Comparison of ENCODE assay signal across 24 cellular contexts in genomic region chr16:67016143-67016542, GRCh38. TPM values are rescaled to one million over a fixed set of nuclear protein-coding genes. Genes with fewer than 3 reads are reported as not detected.
DNase-seq lines count a peak whose midpoint lies in the region; ATAC-seq and TF ChIP-seq lines count a peak whose summit lies in the region.
"Had no signal": no experiment of that assay in that cellular context is flagged by ENCODE, and none has a peak within 500 bp of the region (broad histone marks: within the 10 kb centered on the region; RNA-seq: fewer than 3 reads in every experiment).

No MANE protein-coding gene starts in this region.

- H3K4me3 ChIP-seq in vagina: no peak overlapping the region
- H3K4me3 ChIP-seq: lung, ovary, right lobe of liver, SJSA1 had no signal

- peak; percentile 28 for DNase-seq in activated naive CD8-positive, alpha-beta T cell treated with anti-CD3 and anti-CD28 coated beads, Interleukin-2, amount 10 ng/mL, durations not matched to agents 7 days and 5 days
- no peak for DNase-seq in activated naive CD8-positive, alpha-beta T cell treated with anti-CD3 and anti-CD28 coated beads for 36 hours
- peak; percentile 1 for DNase-seq in activated CD8-positive, alpha-beta T cell treated with anti-CD3 and anti-CD28 coated beads for 36 hours
- peak; percentile 75 for DNase-seq in mesenteric fat pad (ENCODE audit: low spot score)
- peak; percentile 55 to 72 for DNase-seq in vagina (ENCODE audit: extremely low spot score in 2 of 2)
- DNase-seq in NCI-H1694 (lab: John Stamatoyannopoulos, UW): no peak
- DNase-seq: activated CD4-positive, CD25-positive, alpha-beta regulatory T cell; activated naive CD4-positive, alpha-beta T cell treated with anti-CD3 and anti-CD28 coated beads for 36 hours; CD8-positive, alpha-beta T cell; central memory CD4-positive, alpha-beta T cell; foreskin melanocyte; H9; hypothalamus; KG1; NCI-H1048; NCI-H2081; NCI-H446; stimulated activated naive B cell treated with anti-CD40 and anti-IgM and Interleukin-4, amounts not matched to agents 10 μg/mL and 1 μg/mL and 100 μg/mL, for 72 hours had no signal

- no peak overlapping the region for H3K27ac ChIP-seq in vagina
- H3K27ac ChIP-seq: ovary, right lobe of liver, SJSA1 had no signal

- H3K27me3 Mint-ChIP-seq in activated naive CD8-positive, alpha-beta T cell treated with anti-CD3 and anti-CD28 coated beads, Interleukin-2, amount 10 ng/mL, durations not matched to agents 7 days and 5 days: peaks cover 6% of the 10 kb centered on the region
- H3K27me3 Mint-ChIP-seq in activated naive CD8-positive, alpha-beta T cell treated with anti-CD3 and anti-CD28 coated beads for 36 hours: no peaks in the 10 kb centered on the region
- H3K27me3 Mint-ChIP-seq in activated CD8-positive, alpha-beta T cell treated with anti-CD3 and anti-CD28 coated beads for 36 hours: no peaks in the 10 kb centered on the region

- no peaks in the 10 kb centered on the region for H3K27me3 ChIP-seq in vagina
- H3K27me3 ChIP-seq: ovary, right lobe of liver, SJSA1 had no signal

- CTCF ChIA-PET in activated CD8-positive, alpha-beta T cell treated with anti-CD3 and anti-CD28 coated beads for 36 hours (lab: Charles Lee): interaction anchor here (1.0 to 9.1 kb wide), 6 partner anchors 9 to 168 kb away, joined by 3 to 187 read pairs (median 44); partner anchors contain the start of genes B3GNT9, CBFB, FBXL8 and MATCAP1

- H3K4me3 Mint-ChIP-seq in activated naive CD8-positive, alpha-beta T cell treated with anti-CD3 and anti-CD28 coated beads, Interleukin-2, amount 10 ng/mL, durations not matched to agents 7 days and 5 days: peak overlapping the region; percentile 17
- no peak overlapping the region for H3K4me3 Mint-ChIP-seq in activated naive CD8-positive, alpha-beta T cell treated with anti-CD3 and anti-CD28 coated beads for 36 hours
- H3K4me3 Mint-ChIP-seq in activated CD8-positive, alpha-beta T cell treated with anti-CD3 and anti-CD28 coated beads for 36 hours: no peak overlapping the region
- H3K4me3 Mint-ChIP-seq: activated naive CD4-positive, alpha-beta T cell treated with anti-CD3 and anti-CD28 coated beads for 36 hours; CD8-positive, alpha-beta T cell; H9; stimulated activated naive B cell treated with anti-CD40 and anti-IgM and Interleukin-4, amounts not matched to agents 10 μg/mL and 1 μg/mL and 100 μg/mL, for 72 hours had no signal

- peaks cover 6% of the 10 kb centered on the region for H3K36me3 Mint-ChIP-seq in activated naive CD8-positive, alpha-beta T cell treated with anti-CD3 and anti-CD28 coated beads, Interleukin-2, amount 10 ng/mL, durations not matched to agents 7 days and 5 days
- no peaks in the 10 kb centered on the region for H3K36me3 Mint-ChIP-seq in activated naive CD8-positive, alpha-beta T cell treated with anti-CD3 and anti-CD28 coated beads for 36 hours
- peaks cover 6% of the 10 kb centered on the region for H3K36me3 Mint-ChIP-seq in activated CD8-positive, alpha-beta T cell treated with anti-CD3 and anti-CD28 coated beads for 36 hours (ENCODE audit: low read depth)
- H3K36me3 Mint-ChIP-seq: CD8-positive, alpha-beta T cell; stimulated activated naive B cell treated with anti-CD40 and anti-IgM and Interleukin-4, amounts not matched to agents 10 μg/mL and 1 μg/mL and 100 μg/mL, for 72 hours had no signal

- POLR2A ChIA-PET in activated naive CD8-positive, alpha-beta T cell treated with anti-CD3 and anti-CD28 coated beads, Interleukin-2, amount 10 ng/mL, durations not matched to agents 7 days and 5 days (lab: Charles Lee): interaction anchor here (3.9 to 4.7 kb wide), 2 partner anchors 12 to 138 kb away, joined by 31 to 49 read pairs; partner anchors contain the start of gene CBFB
- POLR2A ChIA-PET in activated CD8-positive, alpha-beta T cell treated with anti-CD3 and anti-CD28 coated beads for 36 hours (lab: Charles Lee): interaction anchor here (1.2 kb wide), 1 partner anchor 35 kb away, joined by 3 read pairs; no protein-coding TSS in a partner anchor

- H3K27ac Mint-ChIP-seq in activated naive CD8-positive, alpha-beta T cell treated with anti-CD3 and anti-CD28 coated beads, Interleukin-2, amount 10 ng/mL, durations not matched to agents 7 days and 5 days: peak overlapping the region; percentile 71
- no peak overlapping the region for H3K27ac Mint-ChIP-seq in activated naive CD8-positive, alpha-beta T cell treated with anti-CD3 and anti-CD28 coated beads for 36 hours
- H3K27ac Mint-ChIP-seq in activated CD8-positive, alpha-beta T cell treated with anti-CD3 and anti-CD28 coated beads for 36 hours: peak overlapping the region; percentile 42
- H3K27ac Mint-ChIP-seq: activated naive CD4-positive, alpha-beta T cell treated with anti-CD3 and anti-CD28 coated beads for 36 hours; CD8-positive, alpha-beta T cell; H9; stimulated activated naive B cell treated with anti-CD40 and anti-IgM and Interleukin-4, amounts not matched to agents 10 μg/mL and 1 μg/mL and 100 μg/mL, for 72 hours had no signal

- TF ChIP-seq CTCF in activated CD8-positive, alpha-beta T cell treated with anti-CD3 and anti-CD28 coated beads for 36 hours (IDR thresholded peaks at IDR 0.05): no peak
- TF ChIP-seq CTCF in vagina (IDR thresholded peaks at IDR 0.05): no peak

- no peak for ATAC-seq in activated naive CD8-positive, alpha-beta T cell treated with anti-CD3 and anti-CD28 coated beads, Interleukin-2, amount 10 ng/mL, durations not matched to agents 7 days and 5 days (ENCODE audit: low read depth)
- ATAC-seq in activated CD8-positive, alpha-beta T cell treated with anti-CD3 and anti-CD28 coated beads for 36 hours: no peak
- ATAC-seq in GM19463 (IDR thresholded peaks at IDR 0.05; ENCODE audit: unreplicated experiment): no peak
- ATAC-seq: CD8-positive, alpha-beta T cell; Panc1; right lobe of liver; stimulated activated naive B cell treated with anti-CD40 and anti-IgM and Interleukin-4, amounts not matched to agents 10 μg/mL and 1 μg/mL and 100 μg/mL, for 72 hours had no signal

- TF ChIP-seq POLR2A in vagina (IDR thresholded peaks at IDR 0.05): no peak

- no peaks in the 10 kb centered on the region for H3K36me3 ChIP-seq in vagina
- H3K36me3 ChIP-seq: ovary, right lobe of liver, SJSA1 had no signal

- intact Hi-C loops in activated CD8-positive, alpha-beta T cell treated with anti-CD3 and anti-CD28 coated beads for 36 hours (cut with micrococcal nuclease): loop anchor here (5.0 kb wide), 3 partner anchors 34 to 141 kb away; partner anchors contain the start of genes FBXL8 and TRADD
- intact Hi-C loops in vagina (cut with DNase I): loop anchor here (5.0 kb wide), 1 partner anchor 176 kb away; the partner anchor contains the start of genes E2F4 and EXOC3L1

- H3K4me1 Mint-ChIP-seq in activated naive CD8-positive, alpha-beta T cell treated with anti-CD3 and anti-CD28 coated beads, Interleukin-2, amount 10 ng/mL, durations not matched to agents 7 days and 5 days: peaks cover 36% of the 10 kb centered on the region
- peaks cover 15% of the 10 kb centered on the region for H3K4me1 Mint-ChIP-seq in activated naive CD8-positive, alpha-beta T cell treated with anti-CD3 and anti-CD28 coated beads for 36 hours
- peaks cover 17% of the 10 kb centered on the region for H3K4me1 Mint-ChIP-seq in activated CD8-positive, alpha-beta T cell treated with anti-CD3 and anti-CD28 coated beads for 36 hours (ENCODE audit: low read depth)

- no peaks in the 10 kb centered on the region for H3K9me3 ChIP-seq in vagina
- H3K9me3 ChIP-seq: ovary, right lobe of liver, SJSA1 had no signal

- no peaks in the 10 kb centered on the region for H3K9me3 Mint-ChIP-seq in activated naive CD8-positive, alpha-beta T cell treated with anti-CD3 and anti-CD28 coated beads, Interleukin-2, amount 10 ng/mL, durations not matched to agents 7 days and 5 days
- H3K9me3 Mint-ChIP-seq in activated naive CD8-positive, alpha-beta T cell treated with anti-CD3 and anti-CD28 coated beads for 36 hours: no peaks in the 10 kb centered on the region
- H3K9me3 Mint-ChIP-seq in activated CD8-positive, alpha-beta T cell treated with anti-CD3 and anti-CD28 coated beads for 36 hours: no peaks in the 10 kb centered on the region
- H3K9me3 Mint-ChIP-seq: activated naive CD4-positive, alpha-beta T cell treated with anti-CD3 and anti-CD28 coated beads for 36 hours; CD8-positive, alpha-beta T cell; H9; stimulated activated naive B cell treated with anti-CD40 and anti-IgM and Interleukin-4, amounts not matched to agents 10 μg/mL and 1 μg/mL and 100 μg/mL, for 72 hours had no signal

- peaks cover 23% of the 10 kb centered on the region for H3K4me1 ChIP-seq in vagina

RNA-seq across cellular contexts. Expression of gene CBFB, which starts 12.8 kb away (rescaled TPM):
- 100 to 1,000 TPM; 193 to 198 TPM for total RNA-seq in activated naive CD8-positive, alpha-beta T cell treated with anti-CD3 and anti-CD28 coated beads, Interleukin-2, amount 10 ng/mL, durations not matched to agents 7 days and 5 days
- total RNA-seq in activated naive CD8-positive, alpha-beta T cell treated with anti-CD3 and anti-CD28 coated beads for 36 hours: 100 to 1,000 TPM; 110 to 114 TPM
- total RNA-seq in activated CD8-positive, alpha-beta T cell treated with anti-CD3 and anti-CD28 coated beads for 36 hours: 100 to 1,000 TPM; 111 to 114 TPM
- total RNA-seq in mesenteric fat pad (48.7 TPM), vagina (33.9 TPM)

RNA-seq across cellular contexts. Expression of gene CES4A, which starts 27.8 kb away (rescaled TPM):
- total RNA-seq in activated naive CD8-positive, alpha-beta T cell treated with anti-CD3 and anti-CD28 coated beads, Interleukin-2, amount 10 ng/mL, durations not matched to agents 7 days and 5 days: 10 to 100 TPM; 16.2 to 17.5 TPM
- 1 to 10 TPM; 3.5 to 4.6 TPM for total RNA-seq in activated naive CD8-positive, alpha-beta T cell treated with anti-CD3 and anti-CD28 coated beads for 36 hours
- 1 to 10 TPM; 4.5 to 5.9 TPM for total RNA-seq in activated CD8-positive, alpha-beta T cell treated with anti-CD3 and anti-CD28 coated beads for 36 hours
- total RNA-seq in mesenteric fat pad (12.5 TPM), vagina (12.5 TPM)
- total RNA-seq: SJSA1 had no signal

RNA-seq across cellular contexts. Expression of gene CES3, which starts 55.1 kb away (rescaled TPM):
- total RNA-seq in activated naive CD8-positive, alpha-beta T cell treated with anti-CD3 and anti-CD28 coated beads, Interleukin-2, amount 10 ng/mL, durations not matched to agents 7 days and 5 days: 1 to 10 TPM; 4.8 to 8.3 TPM
- total RNA-seq in activated naive CD8-positive, alpha-beta T cell treated with anti-CD3 and anti-CD28 coated beads for 36 hours: under 1 TPM; 0.43 to 0.80 TPM
- total RNA-seq in activated CD8-positive, alpha-beta T cell treated with anti-CD3 and anti-CD28 coated beads for 36 hours: 1 to 10 TPM; 2.1 to 2.9 TPM
- total RNA-seq in mesenteric fat pad (0.55 TPM), vagina (0.98 TPM)
- total RNA-seq: SJSA1 had no signal

Comparison
In these comparisons a context has a peak if more than half of its experiments do, and no peak if none do; other contexts are left out.
1. DNase-seq: peak in activated naive CD8-positive, alpha-beta T cell treated with anti-CD3 and anti-CD28 coated beads, Interleukin-2, amount 10 ng/mL, durations not matched to agents 7 days and 5 days (single experiment), activated CD8-positive, alpha-beta T cell treated with anti-CD3 and anti-CD28 coated beads for 36 hours (single experiment), mesenteric fat pad (single experiment) and vagina (2 of 2); none in activated naive CD8-positive, alpha-beta T cell treated with anti-CD3 and anti-CD28 coated beads for 36 hours (single experiment) and NCI-H1694 (single experiment).